In the genomic region with DNA sequence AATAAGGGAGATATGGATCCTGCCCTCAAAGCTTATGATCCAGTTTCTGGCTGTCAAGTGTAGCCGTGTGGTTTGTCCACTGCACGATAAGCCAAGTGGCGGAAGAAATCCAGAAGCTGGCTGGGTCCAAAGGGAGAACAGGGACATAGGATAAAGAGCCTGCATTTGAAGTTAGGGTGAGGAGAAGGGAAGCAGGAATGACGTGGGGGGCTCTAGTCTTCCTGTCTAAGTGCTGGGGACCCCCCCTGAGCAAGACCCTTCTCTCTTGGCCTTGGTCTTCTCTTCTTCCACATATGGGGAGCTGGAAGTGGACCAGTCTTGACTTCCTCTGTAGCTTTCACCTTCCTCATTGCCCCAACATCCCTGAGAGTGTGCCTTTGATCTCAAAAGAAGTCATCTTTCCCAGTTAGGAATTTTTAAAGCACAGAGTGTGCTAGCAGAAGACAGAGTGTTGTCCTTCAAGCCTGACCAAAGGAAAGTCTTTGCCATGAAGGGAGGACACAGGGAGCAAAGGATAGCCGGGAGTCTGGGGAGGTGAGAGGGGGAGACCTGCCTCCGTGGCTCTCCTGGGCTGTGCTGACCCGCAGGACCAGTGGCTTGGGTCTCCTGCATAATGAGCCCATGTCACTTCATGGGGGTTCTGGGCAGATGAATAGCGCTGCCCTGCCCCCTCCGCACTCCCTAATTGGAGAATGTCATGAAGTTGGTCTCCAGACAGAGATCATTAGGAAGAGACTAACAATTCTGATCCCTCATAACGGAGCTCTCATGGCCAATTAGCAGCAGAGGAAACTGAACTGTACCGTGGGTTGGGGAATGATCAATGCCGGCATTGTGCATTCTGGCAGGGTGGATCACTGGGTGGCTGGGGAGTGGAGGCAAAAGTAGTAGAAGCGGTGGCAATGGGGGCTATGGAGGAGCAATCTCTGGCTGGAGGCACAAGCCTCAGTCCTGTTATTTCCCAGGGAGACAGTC, we compare ENCODE assay signal across 19 cellular contexts.
"Had no signal": no experiment of that assay in that cellular context is flagged by ENCODE, and none has a peak within 500 bp of the region (broad histone marks: within the 10 kb centered on the region; RNA-seq: fewer than 3 reads in every experiment).

No MANE protein-coding gene starts in this region.

- H3K9ac ChIP-seq: parathyroid adenoma had no signal

- H3K9me3 Mint-ChIP-seq: dendritic cell treated with granulocyte-macrophage colony-stimulating factor and Interleukin-4, amounts not matched to agents 40 ng/mL and 50 ng/mL, for 4 days; memory B cell; nephron progenitor cell had no signal

- DNase-seq: erythroblast; heart left ventricle; hippocampal formation; left ventricle myocardium inferior; lower lobe of right lung; midbrain; nephron progenitor cell; occipital lobe; sigmoid colon; stimulated activated CD4-positive, alpha-beta T cell treated with anti-CD3 and anti-CD28 coated beads, Interleukin-12 subunit alpha, Interleukin-12 subunit beta, amount 100 ng/mL, for 4 hours; stimulated activated naive CD4-positive, alpha-beta T cell; stomach; transverse colon had no signal

- H3K4me3 ChIP-seq: heart left ventricle, left ventricle myocardium inferior, lower lobe of right lung, right atrium auricular region, sigmoid colon, skin epidermis, stomach, thoracic aorta, transverse colon had no signal

- H3K4me1 ChIP-seq: parathyroid adenoma, transverse colon had no signal

- H3K4me3 Mint-ChIP-seq: dendritic cell treated with granulocyte-macrophage colony-stimulating factor and Interleukin-4, amounts not matched to agents 40 ng/mL and 50 ng/mL, for 4 days; memory B cell; nephron progenitor cell had no signal

- H3K27ac ChIP-seq: heart left ventricle, left ventricle myocardium inferior, lower lobe of right lung, parathyroid adenoma, right atrium auricular region, sigmoid colon, skin epidermis, stomach, thoracic aorta, transverse colon had no signal

- H3K27me3 ChIP-seq: right atrium auricular region, sigmoid colon, transverse colon had no signal

- ATAC-seq: heart left ventricle, lower lobe of right lung had no signal

- H3K36me3 ChIP-seq: heart left ventricle, left ventricle myocardium inferior, lower lobe of right lung, right atrium auricular region, sigmoid colon, stomach, thoracic aorta, transverse colon had no signal

- H3K9me3 ChIP-seq: heart left ventricle, left ventricle myocardium inferior, lower lobe of right lung, right atrium auricular region, sigmoid colon, stomach, thoracic aorta, transverse colon had no signal

- H3K27ac Mint-ChIP-seq: dendritic cell treated with granulocyte-macrophage colony-stimulating factor and Interleukin-4, amounts not matched to agents 40 ng/mL and 50 ng/mL, for 4 days; memory B cell; nephron progenitor cell had no signal

- H3K36me3 Mint-ChIP-seq: memory B cell had no signal
